18 cellular contexts compared by ENCODE assay signal in genomic region chr12:82723093-82723492, GRCh38. TPM values are rescaled to one million over a fixed set of nuclear protein-coding genes. Genes with fewer than 3 reads are reported as not detected.
A peak's percentile ranks its signal among the peaks of the same experiment; 100 is the strongest.
DNase-seq lines count a peak whose midpoint lies in the region; ATAC-seq and TF ChIP-seq lines count a peak whose summit lies in the region.
"Had no signal": no experiment of that assay in that cellular context is flagged by ENCODE, and none has a peak within 500 bp of the region (broad histone marks: within the 10 kb centered on the region; RNA-seq: fewer than 3 reads in every experiment).

No MANE protein-coding gene starts in this region.

- H3K9me3 Mint-ChIP-seq in activated T-cell treated with anti-CD3 and anti-CD28 coated beads, Interleukin-2, amount 50 U/mL, for 72 hours, result no peaks in the 10 kb centered on the region
- H3K9me3 Mint-ChIP-seq in activated T-cell treated with anti-CD3 and anti-CD28 coated beads, Interleukin-2, amount 50 U/mL, for 24 hours, result no peaks in the 10 kb centered on the region
- H3K9me3 Mint-ChIP-seq in stimulated activated effector memory CD8-positive, alpha-beta T cell treated with anti-CD3 and anti-CD28 coated beads, Interleukin-12 subunit alpha, Interleukin-12 subunit beta, amount 100 ng/mL, for 72 hours, result no peaks in the 10 kb centered on the region
- no peaks in the 10 kb centered on the region for H3K9me3 Mint-ChIP-seq in chondrocyte (ENCODE audit: low read depth)
- H3K9me3 Mint-ChIP-seq: CD4-positive, CD25-positive, alpha-beta regulatory T cell had no signal

- no peak for TF ChIP-seq CTCF in chondrocyte (IDR thresholded peaks at IDR 0.05)

- no peaks in the 10 kb centered on the region for H3K36me3 Mint-ChIP-seq in activated T-cell treated with anti-CD3 and anti-CD28 coated beads, Interleukin-2, amount 50 U/mL, for 72 hours (ENCODE audit: insufficient read depth in 2 of 2)
- H3K36me3 Mint-ChIP-seq in activated T-cell treated with anti-CD3 and anti-CD28 coated beads, Interleukin-2, amount 50 U/mL, for 24 hours (ENCODE audit: low read depth), result peaks cover 3% of the 10 kb centered on the region
- no peaks in the 10 kb centered on the region for H3K36me3 Mint-ChIP-seq in stimulated activated effector memory CD8-positive, alpha-beta T cell treated with anti-CD3 and anti-CD28 coated beads, Interleukin-12 subunit alpha, Interleukin-12 subunit beta, amount 100 ng/mL, for 72 hours
- no peaks in the 10 kb centered on the region for H3K36me3 Mint-ChIP-seq in chondrocyte (ENCODE audit: low read depth)

- H3K27ac Mint-ChIP-seq in activated T-cell treated with anti-CD3 and anti-CD28 coated beads, Interleukin-2, amount 50 U/mL, for 72 hours, result no peak overlapping the region
- H3K27ac Mint-ChIP-seq in activated T-cell treated with anti-CD3 and anti-CD28 coated beads, Interleukin-2, amount 50 U/mL, for 24 hours, result no peak overlapping the region
- peak overlapping the region; percentile 49 for H3K27ac Mint-ChIP-seq in stimulated activated effector memory CD8-positive, alpha-beta T cell treated with anti-CD3 and anti-CD28 coated beads, Interleukin-12 subunit alpha, Interleukin-12 subunit beta, amount 100 ng/mL, for 72 hours
- H3K27ac Mint-ChIP-seq in chondrocyte (ENCODE audit: unreplicated experiment), result no peak overlapping the region

- peak in 1 of 2 donors; percentile 9 for DNase-seq in activated T-cell treated with anti-CD3 and anti-CD28 coated beads, Interleukin-2, amount 50 U/mL, for 72 hours
- no peak for DNase-seq in activated T-cell treated with anti-CD3 and anti-CD28 coated beads, Interleukin-2, amount 50 U/mL, for 24 hours
- DNase-seq in stimulated activated effector memory CD8-positive, alpha-beta T cell treated with anti-CD3 and anti-CD28 coated beads, Interleukin-12 subunit alpha, Interleukin-12 subunit beta, amount 100 ng/mL, for 72 hours (ENCODE audit: low spot score in 2 of 2), result no peak
- no peak for DNase-seq in retina
- no peak for DNase-seq in chondrocyte (ENCODE audit: low spot score)
- DNase-seq: CD4-positive, CD25-positive, alpha-beta regulatory T cell; GF-D8; heart right ventricle; Kasumi-1; NCI-H1105; NCI-H524; psoas muscle; stimulated activated CD8-positive, alpha-beta memory T cell treated with anti-CD3 and anti-CD28 coated beads, Interleukin-4, amount 100 ng/mL, for 48 hours had no signal

- peak overlapping the region in 1 of 2 donors; percentile 47 for H3K4me3 Mint-ChIP-seq in activated T-cell treated with anti-CD3 and anti-CD28 coated beads, Interleukin-2, amount 50 U/mL, for 72 hours
- H3K4me3 Mint-ChIP-seq in activated T-cell treated with anti-CD3 and anti-CD28 coated beads, Interleukin-2, amount 50 U/mL, for 24 hours, result no peak overlapping the region
- no peak overlapping the region for H3K4me3 Mint-ChIP-seq in stimulated activated effector memory CD8-positive, alpha-beta T cell treated with anti-CD3 and anti-CD28 coated beads, Interleukin-12 subunit alpha, Interleukin-12 subunit beta, amount 100 ng/mL, for 72 hours
- H3K4me3 Mint-ChIP-seq in chondrocyte (ENCODE audit: unreplicated experiment), result no peak overlapping the region
- H3K4me3 Mint-ChIP-seq: CD4-positive, CD25-positive, alpha-beta regulatory T cell had no signal

- H3K27me3 Mint-ChIP-seq in activated T-cell treated with anti-CD3 and anti-CD28 coated beads, Interleukin-2, amount 50 U/mL, for 72 hours (ENCODE audit: low read depth), result no peaks in the 10 kb centered on the region
- H3K27me3 Mint-ChIP-seq in activated T-cell treated with anti-CD3 and anti-CD28 coated beads, Interleukin-2, amount 50 U/mL, for 24 hours, result no peaks in the 10 kb centered on the region
- no peaks in the 10 kb centered on the region for H3K27me3 Mint-ChIP-seq in chondrocyte (ENCODE audit: low read depth)
- H3K27me3 Mint-ChIP-seq: CD4-positive, CD25-positive, alpha-beta regulatory T cell had no signal

- ATAC-seq in activated T-cell treated with anti-CD3 and anti-CD28 coated beads, Interleukin-2, amount 50 U/mL, for 72 hours (replicated peaks in 1 of 2), result peak; percentile 72 to 87
- ATAC-seq in GM19463 (IDR thresholded peaks at IDR 0.05; ENCODE audit: unreplicated experiment) (peak; percentile 85), HG03159 (IDR thresholded peaks at IDR 0.05; ENCODE audit: unreplicated experiment) (peak; percentile 50), HG02981 (IDR thresholded peaks at IDR 0.05; ENCODE audit: unreplicated experiment) (no peak)
- ATAC-seq in stimulated activated effector memory CD8-positive, alpha-beta T cell treated with anti-CD3 and anti-CD28 coated beads, Interleukin-12 subunit alpha, Interleukin-12 subunit beta, amount 100 ng/mL, for 72 hours, result peak; percentile 89
- ATAC-seq: HCT116, heart right ventricle, psoas muscle, Right ventricle myocardium inferior had no signal

- H3K4me1 Mint-ChIP-seq in activated T-cell treated with anti-CD3 and anti-CD28 coated beads, Interleukin-2, amount 50 U/mL, for 72 hours (ENCODE audit: low read depth), result no peaks in the 10 kb centered on the region
- H3K4me1 Mint-ChIP-seq in activated T-cell treated with anti-CD3 and anti-CD28 coated beads, Interleukin-2, amount 50 U/mL, for 24 hours (ENCODE audit: low read depth), result peaks cover 6% of the 10 kb centered on the region
- peaks cover 7% of the 10 kb centered on the region for H3K4me1 Mint-ChIP-seq in stimulated activated effector memory CD8-positive, alpha-beta T cell treated with anti-CD3 and anti-CD28 coated beads, Interleukin-12 subunit alpha, Interleukin-12 subunit beta, amount 100 ng/mL, for 72 hours
- H3K4me1 Mint-ChIP-seq in chondrocyte (ENCODE audit: low read depth), result no peaks in the 10 kb centered on the region
- H3K4me1 Mint-ChIP-seq: CD4-positive, CD25-positive, alpha-beta regulatory T cell had no signal

RNA-seq across cellular contexts. Expression of gene TMTC2, which starts 36.4 kb away (rescaled TPM):
- total RNA-seq in activated T-cell treated with anti-CD3 and anti-CD28 coated beads, Interleukin-2, amount 50 U/mL, for 72 hours, result 1 to 10 TPM; 4.7 to 9.0 TPM
- total RNA-seq in chondrocyte, result 1.4 to 8.9 TPM (median 1.9 TPM) in 3 replicates
